Comparison of ENCODE assay signal across 23 cellular contexts in the genomic region with DNA sequence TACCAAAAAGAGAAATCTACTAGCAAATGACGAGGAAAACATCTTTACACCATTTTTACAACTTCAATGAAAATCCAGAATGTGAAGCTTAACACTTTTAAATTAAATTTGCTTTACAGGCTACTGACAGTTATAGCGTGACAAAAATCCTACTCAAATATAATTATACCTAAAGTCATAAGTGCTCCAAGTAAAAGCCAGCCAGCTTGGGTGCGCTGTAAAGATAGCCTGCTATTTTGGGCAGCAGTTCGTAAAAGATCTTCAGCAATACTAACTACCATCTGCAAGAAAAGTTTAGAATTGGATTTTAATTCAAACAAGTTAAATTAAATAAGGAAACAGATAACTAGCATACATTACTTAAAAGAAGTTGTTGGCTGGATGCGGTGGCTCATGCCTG. TPM values are rescaled to one million over a fixed set of nuclear protein-coding genes. Genes with fewer than 3 reads are reported as not detected.
A peak's percentile ranks its signal among the peaks of the same experiment; 100 is the strongest.
DNase-seq lines count a peak whose midpoint lies in the region; ATAC-seq and TF ChIP-seq lines count a peak whose summit lies in the region.
"Had no signal": no experiment of that assay in that cellular context is flagged by ENCODE, and none has a peak within 500 bp of the region (broad histone marks: within the 10 kb centered on the region; RNA-seq: fewer than 3 reads in every experiment).

No MANE protein-coding gene starts in this region.

- ATAC-seq in right cardiac atrium (no peak), heart right ventricle (peak in 3 of 8 donors; percentile 49 to 87 (median 66)), left ventricle myocardium superior (peak; percentile 78)
- ATAC-seq: GM12878 had no signal

- peaks cover 37% of the 10 kb centered on the region for H3K36me3 ChIP-seq in cardiac muscle cell
- peaks cover 0 to 99% (median 48%) of the 10 kb centered on the region in 9 donors for H3K36me3 ChIP-seq in heart right ventricle
- H3K36me3 ChIP-seq in right atrium auricular region: peaks cover 74% of the 10 kb centered on the region

- H3K4me3 ChIP-seq in cardiac muscle cell: no peak overlapping the region
- H3K4me3 ChIP-seq in right cardiac atrium (ENCODE audit: low read length): no peak overlapping the region
- no peak overlapping the region for H3K4me3 ChIP-seq in heart right ventricle
- no peak overlapping the region for H3K4me3 ChIP-seq in right atrium auricular region
- H3K4me3 ChIP-seq: BLaER1, GM12878 had no signal

- intact Hi-C loops in right cardiac atrium (cut with DNase I): no loop called here
- intact Hi-C loops in heart right ventricle (cut with DNase I): no loop called here
- intact Hi-C loops in left ventricle myocardium superior (cut with micrococcal nuclease): no loop called here

- peak overlapping the region; percentile 38 for H3K27ac ChIP-seq in cardiac muscle cell
- H3K27ac ChIP-seq in right cardiac atrium (ENCODE audit: low read length): no peak overlapping the region
- peak overlapping the region in 6 of 10 donors; percentile 8 to 36 (median 30) for H3K27ac ChIP-seq in heart right ventricle
- no peak overlapping the region for H3K27ac ChIP-seq in right atrium auricular region
- H3K27ac ChIP-seq: BLaER1 had no signal

- no peak for DNase-seq in cardiac muscle cell (ENCODE audit: low read depth in 1 of 2, low spot score in 1 of 2)
- DNase-seq in right cardiac atrium: no peak
- no peak for DNase-seq in heart right ventricle
- DNase-seq in right atrium auricular region (ENCODE audit: low spot score): no peak
- no peak for DNase-seq in left ventricle myocardium superior
- no peak for DNase-seq in stimulated activated CD4-positive, alpha-beta T cell treated with anti-CD3 and anti-CD28 coated beads, Interleukin-2, amount 100 ng/mL, for 48 hours
- DNase-seq: 8988T; ACHN; BE2C; C1 segment of cervical spinal cord; CD4-positive, alpha-beta memory T cell; CD4-positive, CD25-positive, alpha-beta regulatory T cell; CD8-positive, alpha-beta memory T cell; COR-L47; DMS 273 treated with DMSO at 0.1 percent for 48 hours; DMS153; DMS53; DMS79; DND-41; EL; GDM1 had no signal

- H3K9me3 ChIP-seq in cardiac muscle cell (ENCODE audit: low read depth): no peaks in the 10 kb centered on the region
- no peaks in the 10 kb centered on the region for H3K9me3 ChIP-seq in right cardiac atrium (ENCODE audit: control insufficient read depth, low read length)
- H3K9me3 ChIP-seq in heart right ventricle: no peaks in the 10 kb centered on the region
- H3K9me3 ChIP-seq in right atrium auricular region: no peaks in the 10 kb centered on the region
- H3K9me3 ChIP-seq: BE2C, BLaER1 had no signal

- peaks cover 14% of the 10 kb centered on the region for H3K4me1 ChIP-seq in cardiac muscle cell (ENCODE audit: low read depth)
- H3K4me1 ChIP-seq in right cardiac atrium (ENCODE audit: control insufficient read depth, insufficient read depth, low read length): no peaks in the 10 kb centered on the region
- peaks cover 0 to 16% (median 0%) of the 10 kb centered on the region in 9 donors for H3K4me1 ChIP-seq in heart right ventricle
- no peaks in the 10 kb centered on the region for H3K4me1 ChIP-seq in right atrium auricular region
- H3K4me1 ChIP-seq: BE2C, BLaER1 had no signal

- H3K27me3 ChIP-seq in cardiac muscle cell: no peaks in the 10 kb centered on the region
- H3K27me3 ChIP-seq in right cardiac atrium (ENCODE audit: control insufficient read depth, insufficient read depth): no peaks in the 10 kb centered on the region
- no peaks in the 10 kb centered on the region for H3K27me3 ChIP-seq in heart right ventricle
- H3K27me3 ChIP-seq in right atrium auricular region: no peaks in the 10 kb centered on the region
- H3K27me3 ChIP-seq: BE2C, BLaER1 had no signal

- no peak for TF ChIP-seq CTCF in cardiac muscle cell (IDR thresholded peaks at IDR 0.05; ENCODE audit: low read depth, low read length)
- TF ChIP-seq CTCF in heart right ventricle (IDR thresholded peaks at IDR 0.05): no peak
- no peak for TF ChIP-seq CTCF in right atrium auricular region (IDR thresholded peaks at IDR 0.05)

- WGBS in right cardiac atrium: 79% methylated on average over 5 of the region's 5 CpGs
- 65 to 77% methylated on average over 5 of the region's 5 CpGs for WGBS in heart right ventricle, 2 donors

RNA-seq across cellular contexts. Expression of a gene that starts 22.4 kb away (rescaled TPM):
- 10.7 and 12.1 TPM in 2 replicates for total RNA-seq in cardiac muscle cell
- polyA plus RNA-seq in cardiac muscle cell: 5.5 and 11.9 TPM in 2 replicates
- total RNA-seq in right cardiac atrium: 10 to 100 TPM; 14.6 to 19.2 (median 16.4) TPM
- polyA plus RNA-seq in right cardiac atrium: 9.1 TPM
- 10 to 100 TPM; 14.7 to 27.4 (median 18.2) TPM for total RNA-seq in heart right ventricle
- 10 to 100 TPM in 1 of 2 donors, 1 to 10 TPM in 1; 3.7 to 10.6 TPM for polyA plus RNA-seq in heart right ventricle
- 10 to 100 TPM; 16.4 to 17.6 TPM for total RNA-seq in right atrium auricular region
- 27.0 TPM for total RNA-seq in left ventricle myocardium superior

RNA-seq across cellular contexts. Expression of a gene that starts 22.5 kb away (rescaled TPM):
- total RNA-seq in cardiac muscle cell: 2.8 and 4.4 TPM in 2 replicates
- 4.8 and 6.6 TPM in 2 replicates for polyA plus RNA-seq in cardiac muscle cell
- total RNA-seq in right cardiac atrium: 1 to 10 TPM; 5.1 to 8.6 (median 6.9) TPM
- 4.1 TPM for polyA plus RNA-seq in right cardiac atrium
- 1 to 10 TPM; 3.9 to 6.1 (median 5.7) TPM for total RNA-seq in heart right ventricle
- 1 to 10 TPM; 2.6 to 4.0 TPM for polyA plus RNA-seq in heart right ventricle
- 1 to 10 TPM; 3.8 to 6.0 TPM for total RNA-seq in right atrium auricular region
- total RNA-seq in left ventricle myocardium superior: 6.0 TPM

Comparison
In these comparisons a context has a peak if more than half of its experiments do, and no peak if none do; other contexts are left out.
1. H3K27ac ChIP-seq: peak in cardiac muscle cell (single experiment) and heart right ventricle (6 of 10); none in right cardiac atrium (single experiment) and right atrium auricular region (0 of 2).